In genomic region chr20:62120365-62120762, GRCh38 we compare ENCODE assay signal across 11 cellular contexts. TPM values are rescaled to one million over a fixed set of nuclear protein-coding genes. Genes with fewer than 3 reads are reported as not detected.
DNase-seq lines count a peak whose midpoint lies in the region; ATAC-seq and TF ChIP-seq lines count a peak whose summit lies in the region.
"Had no signal": no experiment of that assay in that cellular context is flagged by ENCODE, and none has a peak within 500 bp of the region (broad histone marks: within the 10 kb centered on the region; RNA-seq: fewer than 3 reads in every experiment).

No MANE protein-coding gene starts in this region.

- peak overlapping the region; percentile 40 for H3K4me3 Mint-ChIP-seq in activated CD4-positive, alpha-beta memory T cell treated with anti-CD3 and anti-CD28 coated beads, Interleukin-2, amount 10 ng/mL, durations not matched to agents 7 days and 5 days

- ATAC-seq in Right ventricle myocardium superior (ENCODE audit: poor library complexity): no peak
- no peak for ATAC-seq in lung (ENCODE audit: insufficient read depth, low FRiP score)
- ATAC-seq in HG02798 (IDR thresholded peaks at IDR 0.05; ENCODE audit: poor library complexity, unreplicated experiment): no peak

- DNase-seq in cardiac muscle cell (ENCODE audit: low read depth in 1 of 2, low spot score in 1 of 2): no peak
- DNase-seq in Right ventricle myocardium superior: no peak
- no peak for DNase-seq in activated CD4-positive, alpha-beta memory T cell treated with anti-CD3 and anti-CD28 coated beads, Interleukin-2, amount 10 ng/mL, durations not matched to agents 7 days and 5 days
- DNase-seq in lung (ENCODE audit: low spot score): no peak
- DNase-seq in thyroid gland: no peak
- no peak for DNase-seq in A172 (ENCODE audit: low spot score)
- no peak for DNase-seq in activated gamma-delta T cell (lab: John Stamatoyannopoulos, UW)
- DNase-seq: effector CD8-positive, alpha-beta T cell; islet precursor cell; NCI-H446 had no signal

- no peaks in the 10 kb centered on the region for H3K27me3 ChIP-seq in cardiac muscle cell
- no peaks in the 10 kb centered on the region for H3K27me3 ChIP-seq in lung (ENCODE audit: control insufficient read depth, insufficient read depth)
- H3K27me3 ChIP-seq in thyroid gland: no peaks in the 10 kb centered on the region

- H3K27ac Mint-ChIP-seq in activated CD4-positive, alpha-beta memory T cell treated with anti-CD3 and anti-CD28 coated beads, Interleukin-2, amount 10 ng/mL, durations not matched to agents 7 days and 5 days: peak overlapping the region; percentile 4

- H3K9me3 Mint-ChIP-seq in activated CD4-positive, alpha-beta memory T cell treated with anti-CD3 and anti-CD28 coated beads, Interleukin-2, amount 10 ng/mL, durations not matched to agents 7 days and 5 days: peaks cover 7% of the 10 kb centered on the region

- intact Hi-C loops in Right ventricle myocardium superior (cut with DNase I) (loop anchor here (5.0 kb wide), 1 partner anchor 53 kb away; the partner anchor contains the start of gene TAF4), thyroid gland (cut with DNase I) (loop anchor here (5.0 kb wide), 1 partner anchor 53 kb away; the partner anchor contains the start of gene TAF4)

- H3K4me1 ChIP-seq in cardiac muscle cell (ENCODE audit: low read depth) (peaks cover 36% of the 10 kb centered on the region), lung (ENCODE audit: control insufficient read depth in 2 of 2, insufficient read depth in 2 of 2, low read length in 2 of 2) (peaks cover 0 to 9% of the 10 kb centered on the region in 2 donors), thyroid gland (peaks cover 27 to 37% of the 10 kb centered on the region in 2 donors)

- H3K9me3 ChIP-seq in cardiac muscle cell (ENCODE audit: low read depth) (no peaks in the 10 kb centered on the region), lung (ENCODE audit: control insufficient read depth in 2 of 2, insufficient read depth in 1 of 2, low read length in 1 of 2) (peaks cover 0 to 8% of the 10 kb centered on the region in 2 donors), thyroid gland (no peaks in the 10 kb centered on the region)

- H3K36me3 ChIP-seq in cardiac muscle cell: peaks cover 5% of the 10 kb centered on the region
- peaks cover 2 to 8% of the 10 kb centered on the region in 2 donors for H3K36me3 ChIP-seq in lung (ENCODE audit: control insufficient read depth in 2 of 2, insufficient read depth in 2 of 2, low read length in 2 of 2)
- peaks cover 4% of the 10 kb centered on the region in 2 donors for H3K36me3 ChIP-seq in thyroid gland

- H3K4me1 Mint-ChIP-seq in activated CD4-positive, alpha-beta memory T cell treated with anti-CD3 and anti-CD28 coated beads, Interleukin-2, amount 10 ng/mL, durations not matched to agents 7 days and 5 days: peaks cover 42% of the 10 kb centered on the region

- H3K4me3 ChIP-seq in cardiac muscle cell: no peak overlapping the region
- H3K4me3 ChIP-seq in lung: no peak overlapping the region
- no peak overlapping the region for H3K4me3 ChIP-seq in thyroid gland (replicated peaks in 1 of 3)

- no peaks in the 10 kb centered on the region for H3K27me3 Mint-ChIP-seq in activated CD4-positive, alpha-beta memory T cell treated with anti-CD3 and anti-CD28 coated beads, Interleukin-2, amount 10 ng/mL, durations not matched to agents 7 days and 5 days

- TF ChIP-seq POLR2A in thyroid gland (IDR thresholded peaks at IDR 0.05): no peak

- POLR2A ChIA-PET in activated CD4-positive, alpha-beta memory T cell treated with anti-CD3 and anti-CD28 coated beads, Interleukin-2, amount 10 ng/mL, durations not matched to agents 7 days and 5 days (lab: Charles Lee): interaction anchor here (4.3 kb wide), 1 partner anchor 53 kb away, joined by 41 read pairs; the partner anchor contains the start of gene TAF4

- TF ChIP-seq CTCF in cardiac muscle cell (IDR thresholded peaks at IDR 0.05; ENCODE audit: low read depth, low read length) (no peak), lung (IDR thresholded peaks at IDR 0.05; ENCODE audit: control extremely low read depth, extremely low read depth) (no peak), thyroid gland (IDR thresholded peaks at IDR 0.05) (no peak)

- peak overlapping the region; percentile 51 for H3K27ac ChIP-seq in cardiac muscle cell
- peak overlapping the region; percentile 47 to 98 for H3K27ac ChIP-seq in lung (ENCODE audit: low read depth in 1 of 2, low read length in 1 of 2)
- peak overlapping the region; percentile 52 to 90 (median 57) for H3K27ac ChIP-seq in thyroid gland

- CTCF ChIA-PET in activated CD4-positive, alpha-beta memory T cell treated with anti-CD3 and anti-CD28 coated beads, Interleukin-2, amount 10 ng/mL, durations not matched to agents 7 days and 5 days (lab: Charles Lee): interaction anchor here (1.8 kb wide), 1 partner anchor 110 kb away, joined by 6 read pairs; no protein-coding TSS in a partner anchor

- peaks cover 13% of the 10 kb centered on the region for H3K36me3 Mint-ChIP-seq in activated CD4-positive, alpha-beta memory T cell treated with anti-CD3 and anti-CD28 coated beads, Interleukin-2, amount 10 ng/mL, durations not matched to agents 7 days and 5 days (ENCODE audit: low read depth)

- 95 to 98% methylated on average over 5 of the region's 5 CpGs for WGBS in lung, 2 donors
- WGBS in thyroid gland, 2 donors: 92 to 94% methylated on average over 5 of the region's 5 CpGs

RNA-seq across cellular contexts. Expression of gene LSM14B, which starts 1.9 kb away (rescaled TPM):
- total RNA-seq in cardiac muscle cell (63.3 and 71.8 TPM in 2 replicates), Right ventricle myocardium superior (51.7 TPM), lung (10 to 100 TPM; 31.7 to 41.7 TPM), thyroid gland (10 to 100 TPM; 25.3 to 27.9 (median 25.6) TPM)
- polyA plus RNA-seq in cardiac muscle cell (6.5 and 7.5 TPM in 2 replicates), lung (10 to 100 TPM; 16.4 to 24.0 TPM)
- total RNA-seq in activated CD4-positive, alpha-beta memory T cell treated with anti-CD3 and anti-CD28 coated beads, Interleukin-2, amount 10 ng/mL, durations not matched to agents 7 days and 5 days: 10 to 100 TPM; 38.9 to 39.0 TPM
- total RNA-seq in A172 (2014; rRNA removed; shearing (Covaris generic)): 45.6 and 55.0 TPM in 2 replicates

RNA-seq across cellular contexts. Expression of gene PSMA7, which starts 22.8 kb away (rescaled TPM):
- total RNA-seq in cardiac muscle cell (333 and 442 TPM in 2 replicates), Right ventricle myocardium superior (239 TPM), lung (100 to 1,000 TPM; 100 to 289 TPM), thyroid gland (100 to 1,000 TPM; 213 to 288 (median 261) TPM)
- polyA plus RNA-seq in cardiac muscle cell (386 and 505 TPM in 2 replicates), lung (100 to 1,000 TPM; 226 to 478 TPM)
- total RNA-seq in activated CD4-positive, alpha-beta memory T cell treated with anti-CD3 and anti-CD28 coated beads, Interleukin-2, amount 10 ng/mL, durations not matched to agents 7 days and 5 days: 100 to 1,000 TPM; 243 to 246 TPM
- 837 and 1,013 TPM in 2 replicates for total RNA-seq in A172 (2014; rRNA removed; shearing (Covaris generic))

RNA-seq across cellular contexts. Expression of gene SS18L1, which starts 23.2 kb away (rescaled TPM):
- total RNA-seq in cardiac muscle cell: 25.7 and 38.7 TPM in 2 replicates
- 2.5 and 3.2 TPM in 2 replicates for polyA plus RNA-seq in cardiac muscle cell
- 8.9 TPM for total RNA-seq in Right ventricle myocardium superior
- total RNA-seq in activated CD4-positive, alpha-beta memory T cell treated with anti-CD3 and anti-CD28 coated beads, Interleukin-2, amount 10 ng/mL, durations not matched to agents 7 days and 5 days: 10 to 100 TPM; 15.1 to 16.7 TPM
- 10 to 100 TPM; 15.1 to 24.1 TPM for total RNA-seq in lung
- 10 to 100 TPM in 1 of 2 donors, 1 to 10 TPM in 1; 7.2 to 14.6 TPM for polyA plus RNA-seq in lung
- total RNA-seq in thyroid gland: 10 to 100 TPM; 12.2 to 22.0 (median 15.2) TPM
- 8.5 and 11.6 TPM in 2 replicates for total RNA-seq in A172 (2014; rRNA removed; shearing (Covaris generic))

RNA-seq across cellular contexts. Expression of gene TAF4, which starts 54.7 kb away (rescaled TPM):
- 8.8 and 21.1 TPM in 2 replicates for total RNA-seq in cardiac muscle cell
- polyA plus RNA-seq in cardiac muscle cell: 1.5 and 3.7 TPM in 2 replicates
- 11.6 TPM for total RNA-seq in Right ventricle myocardium superior
- total RNA-seq in activated CD4-positive, alpha-beta memory T cell treated with anti-CD3 and anti-CD28 coated beads, Interleukin-2, amount 10 ng/mL, durations not matched to agents 7 days and 5 days: 10 to 100 TPM; 18.0 to 20.0 TPM
- total RNA-seq in lung: 10 to 100 TPM; 14.6 to 20.3 TPM
- 1 to 10 TPM; 5.4 to 7.3 TPM for polyA plus RNA-seq in lung
- total RNA-seq in thyroid gland: 10 to 100 TPM; 13.9 to 22.0 (median 18.6) TPM
- total RNA-seq in A172 (2014; rRNA removed; shearing (Covaris generic)): 5.1 TPM in 2 replicates
